ENCODE assay signal across 11 cellular contexts in genomic region chr5:32760091-32760509, GRCh38. TPM values are rescaled to one million over a fixed set of nuclear protein-coding genes. Genes with fewer than 3 reads are reported as not detected.
DNase-seq lines count a peak whose midpoint lies in the region; ATAC-seq and TF ChIP-seq lines count a peak whose summit lies in the region.
"Had no signal": no experiment of that assay in that cellular context is flagged by ENCODE, and none has a peak within 500 bp of the region (broad histone marks: within the 10 kb centered on the region; RNA-seq: fewer than 3 reads in every experiment).

No MANE protein-coding gene starts in this region.

- peak overlapping the region; percentile 74 for H3K4me3 Mint-ChIP-seq in osteocyte (ENCODE audit: unreplicated experiment)

- no peaks in the 10 kb centered on the region for H4K20me1 ChIP-seq in PC-9 (ENCODE audit: insufficient read depth)

- in situ Hi-C loops in G401 (cut with HindIII; ENCODE audit: low sequenced_read_pairs) = no loop called here

- TF ChIP-seq CTCF in PC-9 (conservative IDR thresholded peaks at IDR 0.05) (no peak), epithelial cell of proximal tubule (conservative IDR thresholded peaks at IDR 0.05; ENCODE audit: low read depth, low read length) (no peak), osteocyte (IDR thresholded peaks at IDR 0.05) (no peak)

- H2AFZ ChIP-seq in PC-9 = no peak overlapping the region

- peak overlapping the region; percentile 51 for H3K4me2 ChIP-seq in PC-9

- DNase-seq in GM03348 (ENCODE audit: low spot score) = peak; percentile 46
- peak; percentile 38 to 73 for DNase-seq in PC-9
- DNase-seq in epithelial cell of proximal tubule (ENCODE audit: low read depth) = peak; percentile 39
- DNase-seq in osteocyte (ENCODE audit: extremely low spot score, unreplicated experiment) = no peak
- DNase-seq in activated naive CD4-positive, alpha-beta T cell treated with anti-CD3 and anti-CD28 coated beads, Interleukin-2, amount 50 U/mL, for 72 hours (ENCODE audit: low spot score in 2 of 2) = no peak
- DNase-seq in G401 (ENCODE audit: low spot score) = no peak
- DNase-seq in NOMO-1 treated with dmso at 0.1 percent for 144 hours (lab: John Stamatoyannopoulos, UW; ENCODE audit: unreplicated experiment) = no peak
- no peak for DNase-seq in NCI-H2081 treated with DMSO at 0.1 percent for 48 hours (lab: John Stamatoyannopoulos, UW)
- DNase-seq: islet precursor cell, NCI-H1436 treated with DMSO at 0.1 percent for 48 hours had no signal

- CTCF ChIA-PET in PC-9 (lab: Charles Lee) = interaction anchor here (0.5 to 1.0 kb wide), 4 partner anchors 84 to 609 kb away, joined by 3 read pairs; no protein-coding TSS in a partner anchor

- no TSS peak for BruUV-seq in PC-9 (replicated peaks; lab: Mats Ljungman, UMichigan)

- peaks cover 17% of the 10 kb centered on the region for H3K4me1 ChIP-seq in PC-9 (replicated peaks; ENCODE audit: insufficient read depth)

- no peaks in the 10 kb centered on the region for H3K9me3 Mint-ChIP-seq in osteocyte (ENCODE audit: unreplicated experiment)
- H3K9me3 Mint-ChIP-seq in activated naive CD4-positive, alpha-beta T cell treated with anti-CD3 and anti-CD28 coated beads, Interleukin-2, amount 50 U/mL, for 72 hours = peaks cover 4 to 19% of the 10 kb centered on the region in 2 donors

- peaks cover 29% of the 10 kb centered on the region for H3K36me3 Mint-ChIP-seq in osteocyte (ENCODE audit: unreplicated experiment)
- H3K36me3 Mint-ChIP-seq in activated naive CD4-positive, alpha-beta T cell treated with anti-CD3 and anti-CD28 coated beads, Interleukin-2, amount 50 U/mL, for 72 hours = no peaks in the 10 kb centered on the region

- no peaks in the 10 kb centered on the region for H3K9me2 ChIP-seq in PC-9 (ENCODE audit: insufficient read depth)

- H3K79me2 ChIP-seq in PC-9 (ENCODE audit: low read depth) = no peaks in the 10 kb centered on the region

- H3K36me3 ChIP-seq in PC-9 (ENCODE audit: low read depth) = no peaks in the 10 kb centered on the region

- H3K9me3 ChIP-seq in PC-9 (ENCODE audit: insufficient read depth, low read depth) = peaks cover 5% of the 10 kb centered on the region

- peaks cover 7% of the 10 kb centered on the region; the same call in 1 of the 2 replicates for H3F3A ChIP-seq in PC-9 (ENCODE audit: insufficient read depth, low read depth)

- no peak for ATAC-seq in activated naive CD4-positive, alpha-beta T cell treated with anti-CD3 and anti-CD28 coated beads, Interleukin-2, amount 50 U/mL, for 72 hours

- H3K4me1 Mint-ChIP-seq in osteocyte (ENCODE audit: unreplicated experiment) = peaks cover 31% of the 10 kb centered on the region

- no peaks in the 10 kb centered on the region for H3K27me3 Mint-ChIP-seq in osteocyte (ENCODE audit: unreplicated experiment)
- H3K27me3 Mint-ChIP-seq: progenitor cell of endocrine pancreas had no signal

- H3K27me3 ChIP-seq in PC-9 (ENCODE audit: insufficient read depth, low read depth) = no peaks in the 10 kb centered on the region

- intact Hi-C loops in PC-9 (cut with micrococcal nuclease; ENCODE audit: unreplicated experiment) = loop anchor here (1.0 kb wide), 3 partner anchors 8 to 92 kb away; no protein-coding TSS in a partner anchor

- H3K4me3 ChIP-seq in PC-9 = peak overlapping the region; percentile 23; the same call in 1 of the 2 replicates
- H3K4me3 ChIP-seq in epithelial cell of proximal tubule (ENCODE audit: low read depth, low read length) = no peak overlapping the region

- POLR2A ChIA-PET in PC-9 (lab: Charles Lee; ENCODE audit: unreplicated experiment) = interaction anchor here (0.5 to 0.7 kb wide), 5 partner anchors 25 to 584 kb away, joined by 3 to 9 read pairs (median 5); no protein-coding TSS in a partner anchor

- peak overlapping the region; percentile 96 for H3K27ac Mint-ChIP-seq in osteocyte (ENCODE audit: unreplicated experiment)
- H3K27ac Mint-ChIP-seq in activated naive CD4-positive, alpha-beta T cell treated with anti-CD3 and anti-CD28 coated beads, Interleukin-2, amount 50 U/mL, for 72 hours = no peak overlapping the region
- H3K27ac Mint-ChIP-seq: progenitor cell of endocrine pancreas had no signal

- H3K27ac ChIP-seq in PC-9 = peak overlapping the region; percentile 53

RNA-seq across cellular contexts. Expression of gene NPR3, which starts 49.0 kb away (rescaled TPM):
- total RNA-seq in PC-9 (2021) = 2.2 and 4.1 TPM in 2 replicates
- 0.14 and 0.29 TPM in 2 replicates for total RNA-seq in epithelial cell of proximal tubule
- total RNA-seq in osteocyte = 92.2 and 97.4 TPM in 2 replicates
- total RNA-seq in activated naive CD4-positive, alpha-beta T cell treated with anti-CD3 and anti-CD28 coated beads, Interleukin-2, amount 50 U/mL, for 72 hours = under 1 TPM in 1 of 2 donors, not detected in 1; 0.16 TPM
- not detected in 2 replicates for total RNA-seq in G401 (2014; rRNA removed; shearing (Covaris generic))

Comparison
In these comparisons a context has a peak if more than half of its experiments do, and no peak if none do; other contexts are left out.
1. DNase-seq: peak in GM03348 (single experiment), PC-9 (2 of 2) and epithelial cell of proximal tubule (single experiment); none in osteocyte (single experiment), activated naive CD4-positive, alpha-beta T cell treated with anti-CD3 and anti-CD28 coated beads, Interleukin-2, amount 50 U/mL, for 72 hours (0 of 2), G401 (single experiment), NOMO-1 treated with dmso at 0.1 percent for 144 hours (single experiment) and NCI-H2081 treated with DMSO at 0.1 percent for 48 hours (single experiment).
2. RNA of gene NPR3, which starts 49.0 kb away (total RNA-seq): 92.2 to 97.4 TPM in osteocyte; 2.2 to 4.1 TPM in PC-9, 0.14 to 0.29 TPM in epithelial cell of proximal tubule, 0.16 TPM in activated naive CD4-positive, alpha-beta T cell treated with anti-CD3 and anti-CD28 coated beads, Interleukin-2, amount 50 U/mL, for 72 hours and not detected in G401; every median in the first group is over 10 times any median in the second.